14 cellular contexts compared by ENCODE assay signal in genomic region chr13:43196171-43196611, GRCh38.
DNase-seq lines count a peak whose midpoint lies in the region; ATAC-seq and TF ChIP-seq lines count a peak whose summit lies in the region.
"Had no signal": no experiment of that assay in that cellular context is flagged by ENCODE, and none has a peak within 500 bp of the region (broad histone marks: within the 10 kb centered on the region; RNA-seq: fewer than 3 reads in every experiment).

No MANE protein-coding gene starts in this region.

- TF ChIP-seq CTCF in fibroblast of pulmonary artery (IDR thresholded peaks at IDR 0.05; ENCODE audit: low read length, missing control alignments) (no peak), HFFc6 (IDR thresholded peaks at IDR 0.05) (no peak)

- in situ Hi-C loops in G401 (cut with HindIII; ENCODE audit: low sequenced_read_pairs): no loop called here

- DNase-seq in G401 (ENCODE audit: low spot score) (peak; percentile 93), NCI-H82 treated with DMSO at 0.1 percent for 48 hours (lab: John Stamatoyannopoulos, UW; ENCODE audit: unreplicated experiment) (peak; percentile 72), fibroblast of pulmonary artery (ENCODE audit: low read depth) (peak; percentile 53), pons (ENCODE audit: low spot score) (peak; percentile 42), NCI-H2029 treated with DMSO at 0.1 percent for 48 hours (lab: John Stamatoyannopoulos, UW) (no peak), HFFc6 (no peak)
- DNase-seq: activated T-cell treated with anti-CD3 and anti-CD28 coated beads for 4 hours; CD4-positive, alpha-beta T cell; endodermal cell; Kasumi-1; NCI-H345; stimulated activated naive CD8-positive, alpha-beta T cell treated with anti-CD3 and anti-CD28 coated beads, Interleukin-15, amount 100 ng/mL, for 72 hours had no signal

- no peak overlapping the region for H3K4me3 ChIP-seq in fibroblast of pulmonary artery (replicated peaks; ENCODE audit: low read depth, low read length)

- no peaks in the 10 kb centered on the region for H3K36me3 Mint-ChIP-seq in HFFc6 (ENCODE audit: low read depth)

- H3K4me1 Mint-ChIP-seq in HFFc6 (ENCODE audit: low read depth): peaks cover 11% of the 10 kb centered on the region
- H3K4me1 Mint-ChIP-seq: stimulated activated naive CD8-positive, alpha-beta T cell treated with anti-CD3 and anti-CD28 coated beads, Interleukin-15, amount 100 ng/mL, for 72 hours had no signal

- no peaks in the 10 kb centered on the region for H3K9me3 Mint-ChIP-seq in HFFc6
- H3K9me3 Mint-ChIP-seq: endodermal cell; stimulated activated naive CD8-positive, alpha-beta T cell treated with anti-CD3 and anti-CD28 coated beads, Interleukin-15, amount 100 ng/mL, for 72 hours had no signal

- peaks cover 16% of the 10 kb centered on the region for H3K27me3 Mint-ChIP-seq in HFFc6 (ENCODE audit: insufficient read depth)

- ATAC-seq in activated CD4-positive, CD25-positive, alpha-beta regulatory T cell treated with anti-CD3 and anti-CD28 coated beads, Interleukin-2, amount 50 U/mL, for 24 hours: no peak
- ATAC-seq in GM19452 (IDR thresholded peaks at IDR 0.05; ENCODE audit: unreplicated experiment): no peak
- ATAC-seq: stimulated activated naive CD8-positive, alpha-beta T cell treated with anti-CD3 and anti-CD28 coated beads, Interleukin-15, amount 100 ng/mL, for 72 hours had no signal

- H3K27ac Mint-ChIP-seq in HFFc6: no peak overlapping the region
- H3K27ac Mint-ChIP-seq: CD4-positive, alpha-beta T cell; endodermal cell; stimulated activated naive CD8-positive, alpha-beta T cell treated with anti-CD3 and anti-CD28 coated beads, Interleukin-15, amount 100 ng/mL, for 72 hours had no signal

- no peak overlapping the region for H3K4me3 Mint-ChIP-seq in HFFc6
- H3K4me3 Mint-ChIP-seq: CD4-positive, alpha-beta T cell; endodermal cell; stimulated activated naive CD8-positive, alpha-beta T cell treated with anti-CD3 and anti-CD28 coated beads, Interleukin-15, amount 100 ng/mL, for 72 hours had no signal

Comparison
In these comparisons a context has a peak if more than half of its experiments do, and no peak if none do; other contexts are left out.
1. DNase-seq: peak in G401 (single experiment), NCI-H82 treated with DMSO at 0.1 percent for 48 hours (single experiment), fibroblast of pulmonary artery (single experiment) and pons (single experiment); none in NCI-H2029 treated with DMSO at 0.1 percent for 48 hours (single experiment) and HFFc6 (single experiment).